ENCODE assay signal across 15 cellular contexts in the genomic region with DNA sequence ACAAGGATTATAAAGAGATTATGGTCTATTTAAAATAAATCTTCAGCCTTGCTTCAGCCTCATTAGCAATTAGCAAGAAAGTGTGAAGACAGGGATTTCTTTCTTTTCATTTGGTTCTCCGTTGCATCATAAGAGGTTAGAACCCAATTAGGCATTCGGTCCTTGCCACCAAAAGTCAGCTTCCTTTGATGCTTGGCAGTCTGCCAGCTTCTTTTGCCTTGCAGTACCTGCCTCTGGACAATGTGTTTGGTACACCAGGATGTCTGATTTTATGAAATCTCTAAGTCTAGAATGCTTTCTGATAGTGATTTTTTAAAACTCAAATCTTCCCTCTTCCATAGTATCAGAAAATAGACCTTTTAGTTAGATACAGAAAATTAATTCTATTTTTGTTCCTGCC. TPM values are rescaled to one million over a fixed set of nuclear protein-coding genes. Genes with fewer than 3 reads are reported as not detected.
DNase-seq lines count a peak whose midpoint lies in the region; ATAC-seq and TF ChIP-seq lines count a peak whose summit lies in the region.
"Had no signal": no experiment of that assay in that cellular context is flagged by ENCODE, and none has a peak within 500 bp of the region (broad histone marks: within the 10 kb centered on the region; RNA-seq: fewer than 3 reads in every experiment).

No MANE protein-coding gene starts in this region.

- no peak overlapping the region for H2AFZ ChIP-seq in OCI-LY1 (ENCODE audit: low read length)

- no peak overlapping the region for H3K4me3 ChIP-seq in OCI-LY1 (ENCODE audit: low read depth, low read length, poor library complexity, severe bottlenecking)
- H3K4me3 ChIP-seq in lower lobe of right lung = no peak overlapping the region
- H3K4me3 ChIP-seq: esophagus muscularis mucosa, Peyer's patch, psoas muscle, uterus had no signal

- H3K4me3 Mint-ChIP-seq in activated CD4-positive, alpha-beta T cell treated with anti-CD3 and anti-CD28 coated beads for 36 hours = no peak overlapping the region
- H3K4me3 Mint-ChIP-seq in activated CD4-positive, alpha-beta T cell treated with anti-CD3 and anti-CD28 coated beads, Interleukin-2, amount 10 ng/mL, durations not matched to agents 24 days and 14 days = no peak overlapping the region
- H3K4me3 Mint-ChIP-seq in CD14-positive monocyte = no peak overlapping the region
- H3K4me3 Mint-ChIP-seq: nephron had no signal

- no peak for TF ChIP-seq CTCF in OCI-LY1 (IDR thresholded peaks at IDR 0.05; ENCODE audit: low read length)
- no peak for TF ChIP-seq CTCF in lower lobe of right lung (IDR thresholded peaks at IDR 0.05)
- TF ChIP-seq CTCF in CD14-positive monocyte (IDR thresholded peaks at IDR 0.05) = no peak

- no peak overlapping the region for H3K27ac Mint-ChIP-seq in activated CD4-positive, alpha-beta T cell treated with anti-CD3 and anti-CD28 coated beads for 36 hours
- H3K27ac Mint-ChIP-seq in activated CD4-positive, alpha-beta T cell treated with anti-CD3 and anti-CD28 coated beads, Interleukin-2, amount 10 ng/mL, durations not matched to agents 24 days and 14 days = no peak overlapping the region
- H3K27ac Mint-ChIP-seq in CD14-positive monocyte = no peak overlapping the region
- H3K27ac Mint-ChIP-seq: nephron had no signal

- CTCF ChIA-PET in activated CD4-positive, alpha-beta T cell treated with anti-CD3 and anti-CD28 coated beads for 36 hours (lab: Charles Lee) = interaction anchor here (0.7 to 1.6 kb wide), 4 partner anchors 8 to 492 kb away, joined by 3 to 4 read pairs (median 4); no protein-coding TSS in a partner anchor

- peaks cover 13% of the 10 kb centered on the region for H3K4me1 ChIP-seq in OCI-LY1 (ENCODE audit: insufficient read depth, low read length, severe bottlenecking)
- H3K4me1 ChIP-seq in lower lobe of right lung = peaks cover 46% of the 10 kb centered on the region
- H3K4me1 ChIP-seq: Peyer's patch, uterus had no signal

- H3K9me3 Mint-ChIP-seq in activated CD4-positive, alpha-beta T cell treated with anti-CD3 and anti-CD28 coated beads for 36 hours (ENCODE audit: low read depth) = no peaks in the 10 kb centered on the region
- H3K9me3 Mint-ChIP-seq in activated CD4-positive, alpha-beta T cell treated with anti-CD3 and anti-CD28 coated beads, Interleukin-2, amount 10 ng/mL, durations not matched to agents 24 days and 14 days = no peaks in the 10 kb centered on the region
- no peaks in the 10 kb centered on the region for H3K9me3 Mint-ChIP-seq in CD14-positive monocyte
- H3K9me3 Mint-ChIP-seq: nephron had no signal

- no peak for ATAC-seq in activated CD4-positive, alpha-beta T cell treated with anti-CD3 and anti-CD28 coated beads for 36 hours
- no peak for ATAC-seq in lower lobe of right lung
- ATAC-seq: psoas muscle had no signal

- no peaks in the 10 kb centered on the region for H3K27me3 ChIP-seq in OCI-LY1 (ENCODE audit: insufficient read depth, low read length)
- no peaks in the 10 kb centered on the region for H3K27me3 ChIP-seq in lower lobe of right lung (ENCODE audit: low read depth)
- H3K27me3 ChIP-seq: esophagus muscularis mucosa, Peyer's patch, uterus had no signal

- H4K20me1 ChIP-seq in OCI-LY1 (ENCODE audit: insufficient read depth, low read length) = no peaks in the 10 kb centered on the region

- no peak overlapping the region for H3K27ac ChIP-seq in OCI-LY1 (ENCODE audit: low read depth, low read length, poor library complexity, severe bottlenecking)
- H3K27ac ChIP-seq in lower lobe of right lung = no peak overlapping the region
- H3K27ac ChIP-seq: esophagus muscularis mucosa, HL-60, Peyer's patch, psoas muscle, uterus had no signal

- H3K36me3 ChIP-seq in OCI-LY1 (ENCODE audit: insufficient read depth, low read length) (peaks cover 7% of the 10 kb centered on the region; the same call in 1 of the 2 replicates), lower lobe of right lung (no peaks in the 10 kb centered on the region)
- H3K36me3 ChIP-seq: Peyer's patch, uterus had no signal

- no peak overlapping the region for H3K9ac ChIP-seq in OCI-LY1 (ENCODE audit: low read length)

- H3K36me3 Mint-ChIP-seq in activated CD4-positive, alpha-beta T cell treated with anti-CD3 and anti-CD28 coated beads for 36 hours (ENCODE audit: low read depth) = peaks cover 9% of the 10 kb centered on the region
- H3K36me3 Mint-ChIP-seq in activated CD4-positive, alpha-beta T cell treated with anti-CD3 and anti-CD28 coated beads, Interleukin-2, amount 10 ng/mL, durations not matched to agents 24 days and 14 days (ENCODE audit: low read depth) = peaks cover 4% of the 10 kb centered on the region
- H3K36me3 Mint-ChIP-seq in CD14-positive monocyte = peaks cover 6 to 8% of the 10 kb centered on the region in 2 donors

- H3K4me2 ChIP-seq in OCI-LY1 (ENCODE audit: low read length) = peak overlapping the region; percentile 4; the same call in 1 of the 2 replicates

- H3K27me3 Mint-ChIP-seq in activated CD4-positive, alpha-beta T cell treated with anti-CD3 and anti-CD28 coated beads for 36 hours = no peaks in the 10 kb centered on the region
- H3K27me3 Mint-ChIP-seq in activated CD4-positive, alpha-beta T cell treated with anti-CD3 and anti-CD28 coated beads, Interleukin-2, amount 10 ng/mL, durations not matched to agents 24 days and 14 days = no peaks in the 10 kb centered on the region
- H3K27me3 Mint-ChIP-seq in CD14-positive monocyte (ENCODE audit: low read depth in 3 of 3) = no peaks in the 10 kb centered on the region

- no peaks in the 10 kb centered on the region for H3K4me1 Mint-ChIP-seq in activated CD4-positive, alpha-beta T cell treated with anti-CD3 and anti-CD28 coated beads for 36 hours
- peaks cover 5% of the 10 kb centered on the region for H3K4me1 Mint-ChIP-seq in activated CD4-positive, alpha-beta T cell treated with anti-CD3 and anti-CD28 coated beads, Interleukin-2, amount 10 ng/mL, durations not matched to agents 24 days and 14 days
- H3K4me1 Mint-ChIP-seq in CD14-positive monocyte = peaks cover 21% of the 10 kb centered on the region

- peak; percentile 27 for DNase-seq in activated CD4-positive, alpha-beta T cell treated with anti-CD3 and anti-CD28 coated beads for 36 hours
- no peak for DNase-seq in activated CD4-positive, alpha-beta T cell treated with anti-CD3 and anti-CD28 coated beads, Interleukin-2, amount 10 ng/mL, durations not matched to agents 24 days and 14 days
- DNase-seq in NCI-H1105 treated with DMSO at 0.1 percent for 48 hours (lab: John Stamatoyannopoulos, UW) (peak; percentile 40), kidney tubule cell (ENCODE audit: low spot score) (peak; percentile 13), lower lobe of right lung (no peak), NCI-H2171 (lab: John Stamatoyannopoulos, UW) (no peak), CD14-positive monocyte (ENCODE audit: low spot score) (no peak)
- DNase-seq: NCI-H2107, uterus had no signal

- POLR2A ChIA-PET in activated CD4-positive, alpha-beta T cell treated with anti-CD3 and anti-CD28 coated beads for 36 hours (lab: Charles Lee) = no interaction called here

- no peaks in the 10 kb centered on the region for H3K9me3 ChIP-seq in OCI-LY1 (ENCODE audit: low read length)
- H3K9me3 ChIP-seq in lower lobe of right lung = no peaks in the 10 kb centered on the region
- H3K9me3 ChIP-seq: esophagus muscularis mucosa, Peyer's patch, psoas muscle, uterus had no signal

- intact Hi-C loops in activated CD4-positive, alpha-beta T cell treated with anti-CD3 and anti-CD28 coated beads for 36 hours (cut with DNase I, micrococcal nuclease) = loop anchor here in 1 of 2 experiments (5.0 kb wide), 1 partner anchor 486 kb away; no protein-coding TSS in a partner anchor
- intact Hi-C loops in activated CD4-positive, alpha-beta T cell treated with anti-CD3 and anti-CD28 coated beads, Interleukin-2, amount 10 ng/mL, durations not matched to agents 24 days and 14 days (cut with micrococcal nuclease) = no loop called here
- intact Hi-C loops in lower lobe of right lung (cut with DNase I) (no loop called here), CD14-positive monocyte (cut with micrococcal nuclease) (no loop called here)

- H3F3A ChIP-seq in OCI-LY1 (ENCODE audit: insufficient read depth, low read length) = no peaks in the 10 kb centered on the region

- no peaks in the 10 kb centered on the region for H3K9me2 ChIP-seq in OCI-LY1 (ENCODE audit: low read depth, low read length)

- H3K79me2 ChIP-seq in OCI-LY1 (ENCODE audit: insufficient read depth, low read length) = no peaks in the 10 kb centered on the region; the same call in 1 of the 2 replicates

RNA-seq across cellular contexts. Expression of a gene that starts 12.5 kb away (rescaled TPM):
- total RNA-seq in activated CD4-positive, alpha-beta T cell treated with anti-CD3 and anti-CD28 coated beads for 36 hours = 10 to 100 TPM; 15.6 to 23.0 TPM
- 17.0 and 18.9 TPM in 2 replicates for total RNA-seq in activated CD4-positive, alpha-beta T cell treated with anti-CD3 and anti-CD28 coated beads, Interleukin-2, amount 10 ng/mL, durations not matched to agents 24 days and 14 days
- 25.7 TPM for total RNA-seq in lower lobe of right lung
- polyA plus RNA-seq in CD14-positive monocyte = 10 to 100 TPM; 33.7 to 38.1 TPM

Comparison
In these comparisons a context has a peak if more than half of its experiments do, and no peak if none do; other contexts are left out.
1. DNase-seq: peak in activated CD4-positive, alpha-beta T cell treated with anti-CD3 and anti-CD28 coated beads for 36 hours (single experiment), NCI-H1105 treated with DMSO at 0.1 percent for 48 hours (single experiment) and kidney tubule cell (single experiment); none in activated CD4-positive, alpha-beta T cell treated with anti-CD3 and anti-CD28 coated beads, Interleukin-2, amount 10 ng/mL, durations not matched to agents 24 days and 14 days (single experiment), lower lobe of right lung (single experiment), NCI-H2171 (single experiment) and CD14-positive monocyte (single experiment).